17 cellular contexts compared by ENCODE assay signal in the genomic region with DNA sequence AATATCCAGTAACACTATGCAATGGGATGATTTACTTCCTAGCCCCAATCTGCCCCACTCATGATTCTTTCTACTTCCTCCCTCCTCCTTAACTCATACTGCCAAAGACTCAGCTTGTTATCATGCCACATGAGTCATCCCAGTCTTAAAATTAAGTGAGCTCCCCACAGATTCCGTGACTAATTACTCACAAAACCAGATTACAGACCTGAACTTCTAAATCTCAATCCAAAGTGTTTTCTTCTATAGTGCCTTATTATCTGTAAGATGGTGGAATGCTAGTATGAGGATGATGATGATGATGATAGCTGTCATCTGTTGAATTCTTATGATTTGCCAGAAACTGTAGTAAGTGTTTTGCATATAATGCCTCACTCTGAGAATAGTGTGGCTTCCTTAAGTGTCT. TPM values are rescaled to one million over a fixed set of nuclear protein-coding genes. Genes with fewer than 3 reads are reported as not detected.
DNase-seq lines count a peak whose midpoint lies in the region; ATAC-seq and TF ChIP-seq lines count a peak whose summit lies in the region.
"Had no signal": no experiment of that assay in that cellular context is flagged by ENCODE, and none has a peak within 500 bp of the region (broad histone marks: within the 10 kb centered on the region; RNA-seq: fewer than 3 reads in every experiment).

No MANE protein-coding gene starts in this region.

- H3K36me3 Mint-ChIP-seq in osteocyte (ENCODE audit: unreplicated experiment) (no peaks in the 10 kb centered on the region), Caco-2 (ENCODE audit: insufficient read depth, unreplicated experiment) (no peaks in the 10 kb centered on the region)
- H3K36me3 Mint-ChIP-seq: naive thymus-derived CD4-positive, alpha-beta T cell had no signal

- DNase-seq in A673 (ENCODE audit: low spot score) (peak; percentile 64), GM03348 (ENCODE audit: low spot score) (peak; percentile 2), RWPE2 (ENCODE audit: low spot score) (no peak), fibroblast of mammary gland (ENCODE audit: low read depth) (peak; percentile 62), osteocyte (ENCODE audit: extremely low spot score, unreplicated experiment) (no peak), Caco-2 (no peak), superior temporal gyrus (ENCODE audit: extremely low spot score) (no peak)
- DNase-seq: cortex of kidney; DND-41; Kasumi-1; naive thymus-derived CD4-positive, alpha-beta T cell; NCI-H2081 treated with DMSO at 0.1 percent for 48 hours; retina; tibial artery had no signal

- H3K36me3 ChIP-seq in A673 (ENCODE audit: insufficient read depth, low read length, poor library complexity, severe bottlenecking) (no peaks in the 10 kb centered on the region), RWPE2 (ENCODE audit: low read depth) (no peaks in the 10 kb centered on the region), Caco-2 (ENCODE audit: control insufficient read depth, insufficient read depth, low read length) (no peaks in the 10 kb centered on the region)
- H3K36me3 ChIP-seq: tibial artery had no signal

- H3K4me1 ChIP-seq in A673 (ENCODE audit: insufficient read depth, low read length, poor library complexity, severe bottlenecking) (no peaks in the 10 kb centered on the region), RWPE2 (ENCODE audit: insufficient read depth, poor library complexity, severe bottlenecking) (no peaks in the 10 kb centered on the region), Caco-2 (peaks cover 11% of the 10 kb centered on the region; the same call in 1 of the 2 replicates)
- H3K4me1 ChIP-seq: tibial artery had no signal

- CTCF ChIA-PET in A673 (lab: Charles Lee) = interaction anchor here (1.1 kb wide), 1 partner anchor 220 kb away, joined by 3 read pairs; no protein-coding TSS in a partner anchor
- CTCF ChIA-PET in Caco-2 (lab: Charles Lee) = no interaction called here

- no peak overlapping the region for H3K27ac ChIP-seq in A673 (ENCODE audit: low read depth, low read length, poor library complexity, severe bottlenecking)
- H3K27ac ChIP-seq in RWPE2 (ENCODE audit: poor library complexity, severe bottlenecking) = no peak overlapping the region
- H3K27ac ChIP-seq: HL-60, tibial artery had no signal

- intact Hi-C loops in A673 (cut with micrococcal nuclease; ENCODE audit: unreplicated experiment) (no loop called here), Caco-2 (cut with micrococcal nuclease; ENCODE audit: unreplicated experiment) (no loop called here)

- no peak overlapping the region for H3K4me3 Mint-ChIP-seq in osteocyte (ENCODE audit: unreplicated experiment)
- H3K4me3 Mint-ChIP-seq in Caco-2 (ENCODE audit: unreplicated experiment) = no peak overlapping the region
- H3K4me3 Mint-ChIP-seq: B cell; naive thymus-derived CD4-positive, alpha-beta T cell had no signal

- no peaks in the 10 kb centered on the region for H3K9me3 ChIP-seq in A673 (ENCODE audit: low read depth, low read length, poor library complexity, severe bottlenecking)
- H3K9me3 ChIP-seq in RWPE2 (ENCODE audit: severe bottlenecking) = no peaks in the 10 kb centered on the region
- no peaks in the 10 kb centered on the region for H3K9me3 ChIP-seq in Caco-2
- H3K9me3 ChIP-seq: tibial artery had no signal

- ATAC-seq in RWPE2 (ENCODE audit: low read depth) (peak; percentile 65; the same call in 2 of the 3 replicates), GM21576 (IDR thresholded peaks at IDR 0.05; ENCODE audit: unreplicated experiment) (no peak)
- ATAC-seq: naive thymus-derived CD4-positive, alpha-beta T cell had no signal

- H3K4me3 ChIP-seq in A673 (ENCODE audit: low read depth, low read length, poor library complexity, severe bottlenecking) (no peak overlapping the region), RWPE2 (ENCODE audit: severe bottlenecking) (no peak overlapping the region), fibroblast of mammary gland (ENCODE audit: control insufficient read depth, low read depth, low read length) (no peak overlapping the region), Caco-2 (ENCODE audit: low read depth, low read length) (no peak overlapping the region)
- H3K4me3 ChIP-seq: tibial artery had no signal

- H3K4me1 Mint-ChIP-seq in osteocyte (ENCODE audit: unreplicated experiment) = no peaks in the 10 kb centered on the region
- peaks cover 12% of the 10 kb centered on the region for H3K4me1 Mint-ChIP-seq in Caco-2 (ENCODE audit: low read depth, unreplicated experiment)
- H3K4me1 Mint-ChIP-seq: B cell; naive thymus-derived CD4-positive, alpha-beta T cell had no signal

- H3K27me3 Mint-ChIP-seq in osteocyte (ENCODE audit: unreplicated experiment) (no peaks in the 10 kb centered on the region), Caco-2 (ENCODE audit: insufficient read depth, unreplicated experiment) (no peaks in the 10 kb centered on the region)

- no TSS peak for BruUV-seq in A673 (replicated peaks; lab: Mats Ljungman, UMichigan)
- BruUV-seq in Caco-2 (replicated peaks; lab: Mats Ljungman, UMichigan) = no TSS peak

- no peaks in the 10 kb centered on the region for H3K9me3 Mint-ChIP-seq in osteocyte (ENCODE audit: unreplicated experiment)
- H3K9me3 Mint-ChIP-seq in Caco-2 (ENCODE audit: unreplicated experiment) = no peaks in the 10 kb centered on the region
- H3K9me3 Mint-ChIP-seq: naive thymus-derived CD4-positive, alpha-beta T cell had no signal

- no peak for TF ChIP-seq CTCF in A673 (conservative IDR thresholded peaks at IDR 0.05; ENCODE audit: low read depth, low read length)
- TF ChIP-seq CTCF in RWPE2 (IDR thresholded peaks at IDR 0.05; ENCODE audit: poor library complexity, severe bottlenecking) = no peak
- TF ChIP-seq CTCF in fibroblast of mammary gland (conservative IDR thresholded peaks at IDR 0.05; ENCODE audit: control insufficient read depth, insufficient read depth, low read depth, low read length) = no peak
- TF ChIP-seq CTCF in osteocyte (IDR thresholded peaks at IDR 0.05) = no peak
- no peak for TF ChIP-seq CTCF in Caco-2 (IDR thresholded peaks at IDR 0.05; ENCODE audit: insufficient read depth in 1 of 2, low read depth in 1 of 2, low read length in 1 of 2, severe bottlenecking in 1 of 2, unreplicated experiment in 1 of 2)

- H3K27ac Mint-ChIP-seq in osteocyte (ENCODE audit: unreplicated experiment) = no peak overlapping the region
- no peak overlapping the region for H3K27ac Mint-ChIP-seq in Caco-2 (ENCODE audit: unreplicated experiment)
- H3K27ac Mint-ChIP-seq: B cell; naive thymus-derived CD4-positive, alpha-beta T cell had no signal

- H3K27me3 ChIP-seq in A673 (replicated peaks; ENCODE audit: insufficient read depth, low read depth, low read length, poor library complexity) = no peaks in the 10 kb centered on the region
- no peaks in the 10 kb centered on the region for H3K27me3 ChIP-seq in RWPE2 (ENCODE audit: insufficient read depth, poor library complexity, severe bottlenecking)
- no peaks in the 10 kb centered on the region for H3K27me3 ChIP-seq in Caco-2 (replicated peaks; ENCODE audit: control insufficient read depth, insufficient read depth, low read length)
- H3K27me3 ChIP-seq: tibial artery had no signal

- POLR2A ChIA-PET in A673 (lab: Charles Lee; ENCODE audit: low non-redundant PET) = no interaction called here
- POLR2A ChIA-PET in Caco-2 (lab: Charles Lee) = no interaction called here

RNA-seq across cellular contexts. Expression of a gene that starts 27.7 kb away (rescaled TPM):
- total RNA-seq in A673 (2021) (0.24 and 0.74 TPM in 2 replicates), osteocyte (18.6 and 19.6 TPM in 2 replicates), Caco-2 (2022) (233 and 266 TPM in 2 replicates)
- total RNA-seq: B cell had no signal

Comparison
In these comparisons a context has a peak if more than half of its experiments do, and no peak if none do; other contexts are left out.
1. DNase-seq: peak in A673 (single experiment), GM03348 (single experiment) and fibroblast of mammary gland (single experiment); none in RWPE2 (single experiment), osteocyte (single experiment), Caco-2 (0 of 2) and superior temporal gyrus (single experiment).
2. RNA of a gene that starts 27.7 kb away (total RNA-seq): 233 to 266 TPM in Caco-2 and 18.6 to 19.6 TPM in osteocyte; 0.24 to 0.74 TPM in A673; every median in the first group is over 10 times any median in the second.